In genomic region chr1:227909923-227910328, GRCh38 we compare ENCODE assay signal across 2 cellular contexts. TPM values are rescaled to one million over a fixed set of nuclear protein-coding genes. Genes with fewer than 3 reads are reported as not detected.
"Had no signal": no experiment of that assay in that cellular context is flagged by ENCODE, and none has a peak within 500 bp of the region (broad histone marks: within the 10 kb centered on the region; RNA-seq: fewer than 3 reads in every experiment).

No MANE protein-coding gene starts in this region.

RNA-seq across cellular contexts. Expression of gene WNT9A, which starts 37.8 kb away (rescaled TPM):
- total RNA-seq: activated CD8-positive, alpha-beta T cell treated with anti-CD3 and anti-CD28 coated beads, Interleukin-2, amount 10 ng/mL, durations not matched to agents 7 days and 5 days; naive thymus-derived CD8-positive, alpha-beta T cell had no signal
- polyA plus RNA-seq: naive thymus-derived CD8-positive, alpha-beta T cell had no signal
